Comparison of ENCODE assay signal across 8 cellular contexts in genomic region chr17:42832934-42833770, GRCh38. TPM values are rescaled to one million over a fixed set of nuclear protein-coding genes. Genes with fewer than 3 reads are reported as not detected.
DNase-seq lines count a peak whose midpoint lies in the region; TF ChIP-seq lines count a peak whose summit lies in the region.

A gene with protein sequence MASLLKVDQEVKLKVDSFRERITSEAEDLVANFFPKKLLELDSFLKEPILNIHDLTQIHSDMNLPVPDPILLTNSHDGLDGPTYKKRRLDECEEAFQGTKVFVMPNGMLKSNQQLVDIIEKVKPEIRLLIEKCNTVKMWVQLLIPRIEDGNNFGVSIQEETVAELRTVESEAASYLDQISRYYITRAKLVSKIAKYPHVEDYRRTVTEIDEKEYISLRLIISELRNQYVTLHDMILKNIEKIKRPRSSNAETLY (plus strand): TSS chr17:42833397. CDS start chr17:42833632, 235 bp downstream.

- intact Hi-C loops in stomach (cut with DNase I; ENCODE audit: low total_unique reads) = no loop called here

- no peaks in the 10 kb centered on the region for H3K36me3 ChIP-seq in neural cell (ENCODE audit: insufficient read depth, low read length)
- H3K36me3 ChIP-seq in stomach = peaks cover 21 to 36% (median 34%) of the 10 kb centered on the region in 4 donors

- TF ChIP-seq POLR2A in Raji (IDR thresholded peaks at IDR 0.05; ENCODE audit: insufficient read depth, low read depth, low read length) (peak; percentile 95), stomach (IDR thresholded peaks at IDR 0.05) (peak in 2 of 4 donors; percentile 81 to 96)

- H3K27ac ChIP-seq in neural cell (ENCODE audit: low read length) (peak within 1 kb of the TSS; percentile 88), stomach (peak within 1 kb of the TSS; percentile 55 to 93 (median 89))

- peak within 1 kb of the TSS; percentile 96 for H3K4me2 ChIP-seq in neural cell (ENCODE audit: low read length)

- peak within 1 kb of the TSS; percentile 99 for H2AFZ ChIP-seq in neural cell (ENCODE audit: low read depth, low read length)

- no peaks in the 10 kb centered on the region for H3K27me3 ChIP-seq in neural cell (ENCODE audit: insufficient read depth, low read depth, low read length)
- H3K27me3 ChIP-seq in stomach = no peaks in the 10 kb centered on the region

- peaks cover 19 to 36% (median 33%) of the 10 kb centered on the region in 4 donors for H3K4me1 ChIP-seq in stomach

- TF ChIP-seq EP300 in neural cell (conservative IDR thresholded peaks at IDR 0.05; ENCODE audit: poor library complexity, severe bottlenecking) (peak; percentile 73), stomach (IDR thresholded peaks at IDR 0.05) (no peak)

- peak within 1 kb of the TSS; percentile 83 for H3K4me3 ChIP-seq in neural cell (ENCODE audit: low read length)
- H3K4me3 ChIP-seq in stomach = peak within 1 kb of the TSS; percentile 94 to 99 (median 96)

- H3F3A ChIP-seq in neural cell (ENCODE audit: insufficient read depth, low read length, poor library complexity, severe bottlenecking) = no peaks in the 10 kb centered on the region

- H3K9me3 ChIP-seq in neural cell (ENCODE audit: low read length) (no peaks in the 10 kb centered on the region), stomach (no peaks in the 10 kb centered on the region)

- peak; percentile 16 for TF ChIP-seq CTCF in neural cell (IDR thresholded peaks at IDR 0.05; ENCODE audit: poor library complexity, severe bottlenecking)
- peak in 1 of 7 experiments; percentile 24 for TF ChIP-seq CTCF in stomach (IDR thresholded peaks at IDR 0.05)

- DNase-seq in ELF-1 (ENCODE audit: low read depth, low spot score) (peak; percentile 93), GOT3 (lab: John Stamatoyannopoulos, UW) (peak; percentile 66), LoVo (ENCODE audit: low spot score) (peak; percentile 91), fibroblast of the conjunctiva (ENCODE audit: low read depth) (peak; percentile 44), stomach (peak; percentile 93)
- peak; percentile 97 for DNase-seq in activated effector memory CD4-positive, alpha-beta T cell treated with anti-CD3 and anti-CD28 coated beads, Interleukin-2, amount 50 U/mL, for 16 hours

- H4K20me1 ChIP-seq in neural cell (ENCODE audit: insufficient read depth) = no peaks in the 10 kb centered on the region

- H3K9me2 ChIP-seq in neural cell (ENCODE audit: insufficient read depth, low read length) = no peaks in the 10 kb centered on the region

- peaks cover 19% of the 10 kb centered on the region for H3K79me2 ChIP-seq in neural cell (replicated peaks; ENCODE audit: insufficient read depth, low read length)

- TF ChIP-seq RAD21 in neural cell (conservative IDR thresholded peaks at IDR 0.05) = no peak

- WGBS in stomach, 5 donors = 0 to 1% (median 0%) methylated on average over 23 to 71 of the region's 71 CpGs

- peak within 1 kb of the TSS; percentile 90 for H3K9ac ChIP-seq in neural cell (ENCODE audit: low read length)

TF ChIP-seq in neural cell, 6 proteins besides CTCF, POLR2A, EP300 and RAD21:
- TF ChIP-seq POLR2AphosphoS5 (IDR thresholded peaks at IDR 0.05) = peak; percentile 94
- no peak for TF ChIP-seq SMC3 (conservative IDR thresholded peaks at IDR 0.05; ENCODE audit: poor library complexity)
- peak; percentile 100 for TF ChIP-seq MXI1 (conservative IDR thresholded peaks at IDR 0.05; ENCODE audit: poor library complexity, severe bottlenecking)
- peak; percentile 62 for TF ChIP-seq TAF1 (IDR thresholded peaks at IDR 0.05; ENCODE audit: low read depth)
- TF ChIP-seq EZH2 (IDR thresholded peaks at IDR 0.05; ENCODE audit: borderline replicate concordance, insufficient read depth, low read length, poor library complexity, severe bottlenecking) = no peak
- TF ChIP-seq REST (IDR thresholded peaks at IDR 0.05; ENCODE audit: borderline replicate concordance) = peak; percentile 67

RNA-seq across cellular contexts. Expression of the gene that starts here (rescaled TPM):
- polyA plus RNA-seq in neural cell (56.6 and 67.0 TPM in 2 replicates), stomach (10 to 100 TPM; 27.1 to 75.8 (median 61.5) TPM)
- 71.1 and 73.4 TPM in 2 replicates for polyA minus RNA-seq in neural cell
- total RNA-seq in stomach = 10 to 100 TPM; 26.4 to 74.4 (median 70.0) TPM

Comparison
In these comparisons a context has a peak if more than half of its experiments do, and no peak if none do; other contexts are left out.
1. Peak in every context shown above with its lines: DNase-seq, H3K4me3 ChIP-seq and H3K27ac ChIP-seq.
2. DNase-seq: peak in every context shown above with its lines; median percentile 97 in activated effector memory CD4-positive, alpha-beta T cell treated with anti-CD3 and anti-CD28 coated beads, Interleukin-2, amount 50 U/mL, for 16 hours; 93 in ELF-1; 93 in stomach; 91 in LoVo; 66 in GOT3; 44 in fibroblast of the conjunctiva.